ENCODE assay signal across 20 cellular contexts in genomic region chr10:83122336-83122735, GRCh38.
"Had no signal": no experiment of that assay in that cellular context is flagged by ENCODE, and none has a peak within 500 bp of the region (broad histone marks: within the 10 kb centered on the region; RNA-seq: fewer than 3 reads in every experiment).

No MANE protein-coding gene starts in this region.

- H3K4me1 Mint-ChIP-seq: naive thymus-derived CD8-positive, alpha-beta T cell; stimulated activated naive CD8-positive, alpha-beta T cell treated with anti-CD3 and anti-CD28 coated beads, Interleukin-15, amount 100 ng/mL, for 72 hours had no signal

- H3K4me3 ChIP-seq: gastroesophageal sphincter, heart left ventricle, psoas muscle, suprapubic skin, transverse colon had no signal

- H3K36me3 Mint-ChIP-seq: memory B cell; naive thymus-derived CD8-positive, alpha-beta T cell had no signal

- H3K4me3 Mint-ChIP-seq: activated naive CD4-positive, alpha-beta T cell treated with anti-CD3 and anti-CD28 coated beads for 36 hours; activated T-cell treated with anti-CD3 and anti-CD28 coated beads, Interleukin-2, amount 50 U/mL, for 4 hours; dendritic cell treated with granulocyte-macrophage colony-stimulating factor and Interleukin-4, amounts not matched to agents 40 ng/mL and 50 ng/mL, for 4 days; memory B cell; naive thymus-derived CD8-positive, alpha-beta T cell; stimulated activated naive CD8-positive, alpha-beta T cell treated with anti-CD3 and anti-CD28 coated beads, Interleukin-15, amount 100 ng/mL, for 72 hours; T-helper 1 cell treated with Interleukin-12 subunit alpha and Interleukin-12 subunit beta and Interleukin-4 antibody, amounts not matched to agents 30 μg/mL and 1 μg/mL, for 36 hours had no signal

- DNase-seq: activated CD4-positive, alpha-beta T cell treated with anti-CD3 and anti-CD28 coated beads, Interleukin-2, amount 50 U/mL, for 1 hour; activated CD4-positive, CD25-positive, alpha-beta regulatory T cell treated with anti-CD3 and anti-CD28 coated beads, Interleukin-2, amount 50 U/mL, for 72 hours; activated CD8-positive, alpha-beta memory T cell treated with anti-CD3 and anti-CD28 coated beads, Interleukin-2, amount 50 U/mL, for 4 hours; activated naive CD4-positive, alpha-beta T cell treated with anti-CD3 and anti-CD28 coated beads for 36 hours; activated T-cell treated with anti-CD3 and anti-CD28 coated beads, Interleukin-2, amount 50 U/mL, for 4 hours; aorta; effector CD8-positive, alpha-beta T cell; heart left ventricle; left ventricle myocardium superior; naive thymus-derived CD8-positive, alpha-beta T cell; psoas muscle; right cardiac atrium; stimulated activated CD4-positive, alpha-beta T cell treated with anti-CD3 and anti-CD28 coated beads, Interleukin-4, amount 100 ng/mL, for 1 hour; stimulated activated naive CD8-positive, alpha-beta T cell treated with anti-CD3 and anti-CD28 coated beads, Interleukin-15, amount 100 ng/mL, for 72 hours; transverse colon had no signal

- H3K27ac Mint-ChIP-seq: activated naive CD4-positive, alpha-beta T cell treated with anti-CD3 and anti-CD28 coated beads for 36 hours; dendritic cell treated with granulocyte-macrophage colony-stimulating factor and Interleukin-4, amounts not matched to agents 40 ng/mL and 50 ng/mL, for 4 days; memory B cell; naive thymus-derived CD8-positive, alpha-beta T cell; stimulated activated naive CD8-positive, alpha-beta T cell treated with anti-CD3 and anti-CD28 coated beads, Interleukin-15, amount 100 ng/mL, for 72 hours; T-helper 1 cell treated with Interleukin-12 subunit alpha and Interleukin-12 subunit beta and Interleukin-4 antibody, amounts not matched to agents 30 μg/mL and 1 μg/mL, for 36 hours had no signal

- H3K27me3 Mint-ChIP-seq: dendritic cell treated with granulocyte-macrophage colony-stimulating factor and Interleukin-4, amounts not matched to agents 40 ng/mL and 50 ng/mL, for 4 days; memory B cell; naive thymus-derived CD8-positive, alpha-beta T cell; stimulated activated naive CD8-positive, alpha-beta T cell treated with anti-CD3 and anti-CD28 coated beads, Interleukin-15, amount 100 ng/mL, for 72 hours had no signal
